Comparison of ENCODE assay signal across 1 cellular context in the genomic region with DNA sequence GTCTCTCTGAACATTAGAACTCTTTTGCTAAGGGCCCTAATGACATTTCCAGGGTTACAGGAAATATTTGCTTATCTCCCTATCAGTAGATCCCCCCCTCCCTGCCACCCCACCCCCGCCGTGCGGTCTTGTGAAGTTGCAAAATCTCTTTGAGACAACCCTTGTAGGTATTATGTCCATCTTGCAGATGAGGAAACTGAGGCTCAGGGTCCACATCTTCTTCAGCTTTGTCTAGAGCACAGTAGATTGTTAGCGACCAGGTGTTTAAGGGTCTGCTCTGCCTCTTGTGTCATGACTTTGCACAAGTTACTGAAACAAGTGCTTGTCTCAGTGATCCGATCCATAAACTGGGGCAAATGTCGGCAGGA.
TF ChIP-seq lines count a peak whose summit lies in the region.

No MANE protein-coding gene starts in this region.

TF ChIP-seq in HEK293, 187 proteins besides CTCF, POLR2A, EP300 and RAD21 (continued from another document):
- TF ChIP-seq, protein P1, sequence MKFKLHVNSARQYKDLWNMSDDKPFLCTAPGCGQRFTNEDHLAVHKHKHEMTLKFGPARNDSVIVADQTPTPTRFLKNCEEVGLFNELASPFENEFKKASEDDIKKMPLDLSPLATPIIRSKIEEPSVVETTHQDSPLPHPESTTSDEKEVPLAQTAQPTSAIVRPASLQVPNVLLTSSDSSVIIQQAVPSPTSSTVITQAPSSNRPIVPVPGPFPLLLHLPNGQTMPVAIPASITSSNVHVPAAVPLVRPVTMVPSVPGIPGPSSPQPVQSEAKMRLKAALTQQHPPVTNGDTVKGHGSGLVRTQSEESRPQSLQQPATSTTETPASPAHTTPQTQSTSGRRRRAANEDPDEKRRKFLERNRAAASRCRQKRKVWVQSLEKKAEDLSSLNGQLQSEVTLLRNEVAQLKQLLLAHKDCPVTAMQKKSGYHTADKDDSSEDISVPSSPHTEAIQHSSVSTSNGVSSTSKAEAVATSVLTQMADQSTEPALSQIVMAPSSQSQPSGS (tag by site-specific recombination; IDR thresholded peaks at IDR 0.05; ENCODE audit: low read depth): no peak
- TF ChIP-seq ZNF202 (tag by site-specific recombination; IDR thresholded peaks at IDR 0.05; ENCODE audit: borderline replicate concordance): no peak
